In genomic region chr22:44669725-44670027, GRCh38 we compare ENCODE assay signal across 11 cellular contexts. TPM values are rescaled to one million over a fixed set of nuclear protein-coding genes. Genes with fewer than 3 reads are reported as not detected.
DNase-seq lines count a peak whose midpoint lies in the region; ATAC-seq and TF ChIP-seq lines count a peak whose summit lies in the region.
"Had no signal": no experiment of that assay in that cellular context is flagged by ENCODE, and none has a peak within 500 bp of the region (broad histone marks: within the 10 kb centered on the region; RNA-seq: fewer than 3 reads in every experiment).

No MANE protein-coding gene starts in this region.

- DNase-seq in cardiac muscle cell (ENCODE audit: low read depth in 1 of 2, low spot score in 1 of 2): peak; percentile 47 to 53
- DNase-seq in Right ventricle myocardium inferior (ENCODE audit: missing footprints): no peak
- DNase-seq in SK-N-SH: peak; percentile 69
- no peak for DNase-seq in fibroblast of villous mesenchyme (ENCODE audit: low read depth)
- DNase-seq in vagina (ENCODE audit: extremely low spot score in 2 of 2): no peak
- DNase-seq in HUDEP-2 (lab: John Stamatoyannopoulos, UW; ENCODE audit: unreplicated experiment in 76 of 76): no peak
- no peak for DNase-seq in NK-92 treated with Interleukin-12 subunit alpha and Interleukin-12 subunit beta, amount 100 ng/mL, for 24 hours (lab: John Stamatoyannopoulos, UW)
- DNase-seq in stimulated activated CD4-positive, alpha-beta T cell treated with anti-CD3 and anti-CD28 coated beads, Interleukin-4, amount 100 ng/mL, for 1 hour: no peak
- DNase-seq: NCI-H146, small intestine had no signal

- no peak for TF ChIP-seq POLR2A in vagina (IDR thresholded peaks at IDR 0.05)

- TF ChIP-seq RAD21 in SK-N-SH (IDR thresholded peaks at IDR 0.05; ENCODE audit: low read length): peak; percentile 43

- no peak for TF ChIP-seq EP300 in SK-N-SH (IDR thresholded peaks at IDR 0.05; ENCODE audit: borderline replicate concordance in 1 of 2, low read depth in 1 of 2, low read length in 1 of 2)

- H3K4me3 ChIP-seq in cardiac muscle cell: no peak overlapping the region
- no peak overlapping the region; a peak in 1 of 4 replicates for H3K4me3 ChIP-seq in SK-N-SH (ENCODE audit: low read depth in 2 of 2, low read length in 1 of 2)
- peak overlapping the region; percentile 63 for H3K4me3 ChIP-seq in fibroblast of villous mesenchyme (ENCODE audit: low read depth, low read length)
- H3K4me3 ChIP-seq in vagina: peak overlapping the region; percentile 60 to 76

- intact Hi-C loops in Right ventricle myocardium inferior (cut with DNase I) (no loop called here), vagina (cut with DNase I) (no loop called here)

- CTCF ChIA-PET in SK-N-SH (lab: Yijun Ruan, JAX): interaction anchor here (0.7 to 3.9 kb wide), 14 partner anchors 8 to 677 kb away, joined by 3 to 30 read pairs (median 4); no protein-coding TSS in a partner anchor

- no peaks in the 10 kb centered on the region for H3K79me2 ChIP-seq in SK-N-SH (ENCODE audit: insufficient read depth)

- H3F3A ChIP-seq in SK-N-SH (replicated peaks; ENCODE audit: insufficient read depth): no peaks in the 10 kb centered on the region

- H3K9ac ChIP-seq in SK-N-SH: no peak overlapping the region

- no peaks in the 10 kb centered on the region for H4K20me1 ChIP-seq in SK-N-SH (ENCODE audit: insufficient read depth)

- H3K9me3 ChIP-seq in cardiac muscle cell (ENCODE audit: low read depth) (no peaks in the 10 kb centered on the region), SK-N-SH (no peaks in the 10 kb centered on the region), vagina (no peaks in the 10 kb centered on the region)
- H3K9me3 ChIP-seq: ascending aorta had no signal

- H3K4me1 ChIP-seq in cardiac muscle cell (ENCODE audit: low read depth): no peaks in the 10 kb centered on the region
- peaks cover 0 to 15% of the 10 kb centered on the region in 2 experiments; a peak in 1 of 4 replicates for H3K4me1 ChIP-seq in SK-N-SH (ENCODE audit: control insufficient read depth in 1 of 2, insufficient read depth in 2 of 2, low read depth in 1 of 2, low read length in 1 of 2)
- H3K4me1 ChIP-seq in vagina: peaks cover 31% of the 10 kb centered on the region
- H3K4me1 ChIP-seq: ascending aorta had no signal

- H3K36me3 ChIP-seq in cardiac muscle cell: no peaks in the 10 kb centered on the region
- no peaks in the 10 kb centered on the region for H3K36me3 ChIP-seq in SK-N-SH (replicated peaks in 1 of 2; ENCODE audit: control insufficient read depth in 1 of 2, insufficient read depth in 2 of 2, low read length in 1 of 2)
- H3K36me3 ChIP-seq in vagina: no peaks in the 10 kb centered on the region
- H3K36me3 ChIP-seq: ascending aorta had no signal

- ATAC-seq in Right ventricle myocardium inferior: no peak

- TF ChIP-seq CTCF in cardiac muscle cell (IDR thresholded peaks at IDR 0.05; ENCODE audit: low read depth, low read length) (peak; percentile 66), SK-N-SH (IDR thresholded peaks at IDR 0.05) (peak; percentile 52), fibroblast of villous mesenchyme (IDR thresholded peaks at IDR 0.05; ENCODE audit: insufficient read depth, low read depth, low read length) (peak; percentile 45), vagina (IDR thresholded peaks at IDR 0.05) (no peak)

- POLR2A ChIA-PET in SK-N-SH (lab: Yijun Ruan, JAX): no interaction called here

- H3K27ac ChIP-seq in cardiac muscle cell (no peak overlapping the region), SK-N-SH (ENCODE audit: low read depth in 2 of 2, low read length in 1 of 2) (no peak overlapping the region), vagina (no peak overlapping the region)
- H3K27ac ChIP-seq: ascending aorta had no signal

- H3K27me3 ChIP-seq in cardiac muscle cell (peaks cover 11% of the 10 kb centered on the region), SK-N-SH (ENCODE audit: insufficient read depth) (no peaks in the 10 kb centered on the region; the same call in 1 of the 2 replicates), vagina (no peaks in the 10 kb centered on the region)

- WGBS in SK-N-SH (ENCODE audit: low lambda C conversion rate): no CpG with 5 or more reads among the region's 6 CpGs

- H3K9me2 ChIP-seq in SK-N-SH: no peaks in the 10 kb centered on the region

- H3K4me2 ChIP-seq in SK-N-SH: no peak overlapping the region

- no peak overlapping the region for H2AFZ ChIP-seq in SK-N-SH (ENCODE audit: low read depth)

TF ChIP-seq in SK-N-SH, 30 proteins besides CTCF, POLR2A, EP300 and RAD21:
- TF ChIP-seq JUND (IDR thresholded peaks at IDR 0.05): no peak

RNA-seq across cellular contexts. Expression of gene PRR5, which starts 32.3 kb away (rescaled TPM):
- total RNA-seq in cardiac muscle cell (32.1 and 41.7 TPM in 2 replicates), Right ventricle myocardium inferior (2.9 TPM), fibroblast of villous mesenchyme (12.9 and 16.4 TPM in 2 replicates), vagina (36.8 TPM)
- polyA plus RNA-seq in cardiac muscle cell (36.5 and 44.3 TPM in 2 replicates), SK-N-SH (2012; rRNA removed) (1.3 TPM in 2 replicates)
- polyA plus RNA-seq in SK-N-SH (2012; cell fraction: cytosol; rRNA removed): 0.86 and 1.4 TPM in 2 replicates
- polyA plus RNA-seq in SK-N-SH (2012; cell fraction: nucleus; rRNA removed): 2.5 and 2.6 TPM in 2 replicates

Comparison
In these comparisons a context has a peak if more than half of its experiments do, and no peak if none do; other contexts are left out.
1. DNase-seq: peak in cardiac muscle cell (2 of 2) and SK-N-SH (single experiment); none in Right ventricle myocardium inferior (single experiment), fibroblast of villous mesenchyme (single experiment), vagina (0 of 2), HUDEP-2 (0 of 76), NK-92 treated with Interleukin-12 subunit alpha and Interleukin-12 subunit beta, amount 100 ng/mL, for 24 hours (single experiment) and stimulated activated CD4-positive, alpha-beta T cell treated with anti-CD3 and anti-CD28 coated beads, Interleukin-4, amount 100 ng/mL, for 1 hour (single experiment).
2. H3K4me3 ChIP-seq: peak in fibroblast of villous mesenchyme (single experiment) and vagina (2 of 2); none in cardiac muscle cell (single experiment) and SK-N-SH (0 of 2).
3. CTCF ChIP-seq: peak in cardiac muscle cell (single experiment), SK-N-SH (single experiment) and fibroblast of villous mesenchyme (single experiment); none in vagina (0 of 3).